ENCODE assay signal across 8 cellular contexts in genomic region chr3:120615863-120616599, GRCh38. TPM values are rescaled to one million over a fixed set of nuclear protein-coding genes. Genes with fewer than 3 reads are reported as not detected.
DNase-seq lines count a peak whose midpoint lies in the region; ATAC-seq, FAIRE-seq and TF ChIP-seq lines count a peak whose summit lies in the region.

No MANE protein-coding gene starts in this region.

- H3K27ac Mint-ChIP-seq in IgD-negative memory B cell: peak overlapping the region in 2 of 3 donors; percentile 39 to 71

- peaks cover 0 to 9% (median 8%) of the 10 kb centered on the region in 3 donors for H3K4me1 Mint-ChIP-seq in IgD-negative memory B cell

- H3K9me3 ChIP-seq in keratinocyte (ENCODE audit: control insufficient read depth, low read depth, low read length): no peaks in the 10 kb centered on the region

- no peak for FAIRE-seq in keratinocyte (lab: Jason Lieb, UNC)

- H3K27me3 Mint-ChIP-seq in IgD-negative memory B cell: peaks cover 5% of the 10 kb centered on the region

- in situ Hi-C loops in astrocyte of the spinal cord (cut with HindIII; ENCODE audit: low sequenced_read_pairs): no loop called here

- H3K9me3 Mint-ChIP-seq in IgD-negative memory B cell: peaks cover 0 to 3% (median 0%) of the 10 kb centered on the region in 3 donors

- H3K36me3 Mint-ChIP-seq in IgD-negative memory B cell: peaks cover 2% of the 10 kb centered on the region

- H3K9ac ChIP-seq in keratinocyte (ENCODE audit: control insufficient read depth, extremely low read depth, insufficient read depth, low read length): peak overlapping the region; percentile 15

- no peak for TF ChIP-seq CTCF in astrocyte of the spinal cord (IDR thresholded peaks at IDR 0.05; ENCODE audit: low read depth, low read length)
- no peak for TF ChIP-seq CTCF in keratinocyte (optimal IDR thresholded peaks at IDR 0.05 in 1 of 3, IDR thresholded peaks at IDR 0.05 in 1 of 3, conservative IDR thresholded peaks at IDR 0.05 in 1 of 3; ENCODE audit: extremely low read depth in 1 of 3, insufficient read depth in 2 of 3, low read length in 3 of 3)

- peak overlapping the region; percentile 52 for H3K27ac ChIP-seq in keratinocyte (ENCODE audit: control insufficient read depth, insufficient read depth, low read length)

- no peak overlapping the region for H3K4me2 ChIP-seq in keratinocyte (ENCODE audit: control insufficient read depth, extremely low read depth, insufficient read depth, low read depth, low read length)

- peak overlapping the region; percentile 73 for H2AFZ ChIP-seq in keratinocyte (ENCODE audit: control insufficient read depth, low read length)

- H3K4me1 ChIP-seq in keratinocyte (ENCODE audit: control insufficient read depth, extremely low read depth, insufficient read depth, low read length): peaks cover 5% of the 10 kb centered on the region

- H3K27me3 ChIP-seq in keratinocyte (ENCODE audit: control insufficient read depth, extremely low read depth, insufficient read depth, low read length): no peaks in the 10 kb centered on the region

- H3K4me3 ChIP-seq in astrocyte of the spinal cord (ENCODE audit: low read depth, low read length) (no peak overlapping the region), keratinocyte (ENCODE audit: control insufficient read depth in 2 of 3, extremely low read depth in 1 of 3, insufficient read depth in 2 of 3, low read depth in 1 of 3, low read length in 3 of 3) (no peak overlapping the region)

- H3K9me1 ChIP-seq in keratinocyte (ENCODE audit: control insufficient read depth, extremely low read depth, insufficient read depth, low read length): no peaks in the 10 kb centered on the region

- dilution Hi-C loops in keratinocyte (cut with MboI; ENCODE audit: extremely low pct_ligation_motif_present, low sequenced_read_pairs): no loop called here

- H3K79me2 ChIP-seq in keratinocyte (ENCODE audit: control insufficient read depth, insufficient read depth, low read length): no peaks in the 10 kb centered on the region

- ATAC-seq in GM21526 (IDR thresholded peaks at IDR 0.05; ENCODE audit: low FRiP score, unreplicated experiment): no peak
- ATAC-seq in GM21576 (IDR thresholded peaks at IDR 0.05; ENCODE audit: unreplicated experiment): no peak

- H4K20me1 ChIP-seq in keratinocyte (ENCODE audit: control insufficient read depth, extremely low read depth, insufficient read depth, low read length): no peaks in the 10 kb centered on the region

- H3K36me3 ChIP-seq in keratinocyte (ENCODE audit: control insufficient read depth in 2 of 2, extremely low read depth in 1 of 2, insufficient read depth in 2 of 2, low read length in 2 of 2): no peaks in the 10 kb centered on the region

- H3K4me3 Mint-ChIP-seq in IgD-negative memory B cell: peak overlapping the region in 1 of 4 donors; percentile 53

- peak; percentile 97 for DNase-seq in A172 (ENCODE audit: low spot score)
- peak; percentile 37 for DNase-seq in astrocyte of the spinal cord (ENCODE audit: low read depth, low spot score)
- no peak for DNase-seq in keratinocyte (ENCODE audit: low read depth, low spot score)
- DNase-seq in NCI-H128 (lab: John Stamatoyannopoulos, UW; ENCODE audit: unreplicated experiment): no peak
- DNase-seq in stimulated activated CD4-positive, alpha-beta T cell treated with anti-CD3 and anti-CD28 coated beads, Interleukin-4, amount 100 ng/mL, for 4 hours: no peak

RNA-seq across cellular contexts. Expression of gene NDUFB4, which starts 19.9 kb away (rescaled TPM):
- 203 and 290 TPM in 2 replicates for total RNA-seq in A172 (2014; rRNA removed; shearing (Covaris generic))
- polyA plus RNA-seq in IgD-negative memory B cell (238 TPM), keratinocyte (130 to 215 TPM (median 143 TPM) in 3 replicates)
- 17.6 TPM for polyA plus RNA-seq in keratinocyte (2011; ENCODE audit: low read depth)
- 231 and 237 TPM in 2 replicates for polyA plus RNA-seq in keratinocyte (2011; cell fraction: cytosol; rRNA removed)
- polyA plus RNA-seq in keratinocyte (2011; cell fraction: nucleus; rRNA removed): 104 and 117 TPM in 2 replicates
- 122 and 192 TPM in 2 replicates for polyA plus RNA-seq in keratinocyte (2012; ENCODE audit: low replicate concordance)
- polyA minus RNA-seq in keratinocyte: 66.0 to 123 TPM (median 91.5 TPM) in 3 replicates
- 138 TPM for polyA minus RNA-seq in keratinocyte (2011; cell fraction: cytosol; rRNA and poly(A)+ RNA removed)
- polyA minus RNA-seq in keratinocyte (2011; cell fraction: nucleus; rRNA and poly(A)+ RNA removed): 22.6 and 25.9 TPM in 2 replicates

Comparison
In these comparisons a context has a peak if more than half of its experiments do, and no peak if none do; other contexts are left out.
1. DNase-seq: peak in A172 (single experiment) and astrocyte of the spinal cord (single experiment); none in keratinocyte (single experiment), NCI-H128 (single experiment) and stimulated activated CD4-positive, alpha-beta T cell treated with anti-CD3 and anti-CD28 coated beads, Interleukin-4, amount 100 ng/mL, for 4 hours (0 of 2).